16 cellular contexts compared by ENCODE assay signal in the genomic region with DNA sequence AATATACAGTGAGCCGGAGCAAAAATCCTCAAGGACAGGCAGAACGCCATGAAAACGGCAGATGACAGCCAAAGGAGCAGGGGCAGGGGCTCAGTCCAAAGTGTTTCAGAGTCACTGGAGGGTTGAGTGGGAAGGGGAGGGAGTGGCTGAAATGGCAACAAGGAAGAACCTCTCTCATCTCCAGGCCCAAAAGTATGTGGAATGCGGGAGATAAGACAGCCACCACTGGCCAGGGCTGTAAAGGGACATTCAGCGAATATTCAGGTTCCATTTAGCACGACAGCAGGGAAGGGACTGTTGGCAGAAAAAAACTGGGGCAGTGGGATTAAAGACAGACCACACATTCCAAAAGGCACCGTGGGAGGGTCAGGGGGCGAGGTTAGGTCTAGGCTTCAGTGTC.
"Had no signal": no experiment of that assay in that cellular context is flagged by ENCODE, and none has a peak within 500 bp of the region (broad histone marks: within the 10 kb centered on the region; RNA-seq: fewer than 3 reads in every experiment).

No MANE protein-coding gene starts in this region.

- H3K9me3 Mint-ChIP-seq: activated naive CD4-positive, alpha-beta T cell treated with anti-CD3 and anti-CD28 coated beads, Interleukin-2, amount 50 U/mL, for 24 hours; activated T-cell treated with anti-CD3 and anti-CD28 coated beads, Interleukin-2, amount 50 U/mL, for 24 hours; immature natural killer cell; naive thymus-derived CD4-positive, alpha-beta T cell had no signal

- H3K36me3 Mint-ChIP-seq: activated naive CD4-positive, alpha-beta T cell treated with anti-CD3 and anti-CD28 coated beads, Interleukin-2, amount 50 U/mL, for 24 hours; immature natural killer cell; naive thymus-derived CD4-positive, alpha-beta T cell had no signal

- H3K36me3 ChIP-seq: gastrocnemius medialis, lower lobe of right lung, upper lobe of left lung had no signal

- H3K27me3 Mint-ChIP-seq: activated naive CD4-positive, alpha-beta T cell treated with anti-CD3 and anti-CD28 coated beads, Interleukin-2, amount 50 U/mL, for 24 hours; activated T-cell treated with anti-CD3 and anti-CD28 coated beads, Interleukin-2, amount 50 U/mL, for 24 hours had no signal

- ATAC-seq: body of pancreas; gastrocnemius medialis; lower lobe of right lung; naive thymus-derived CD4-positive, alpha-beta T cell; psoas muscle; sciatic nerve had no signal

- H3K4me3 Mint-ChIP-seq: activated naive CD4-positive, alpha-beta T cell treated with anti-CD3 and anti-CD28 coated beads, Interleukin-2, amount 50 U/mL, for 24 hours; activated T-cell treated with anti-CD3 and anti-CD28 coated beads, Interleukin-2, amount 50 U/mL, for 24 hours; immature natural killer cell; naive thymus-derived CD4-positive, alpha-beta T cell had no signal

- H3K27me3 ChIP-seq: body of pancreas, gastrocnemius medialis, upper lobe of left lung had no signal

- H3K4me3 ChIP-seq: body of pancreas, gastrocnemius medialis, lower lobe of right lung, psoas muscle, upper lobe of left lung had no signal

- DNase-seq: activated CD4-positive, alpha-beta T cell treated with anti-CD3 and anti-CD28 coated beads, Interleukin-2, amount 50 U/mL, for 1 hour; activated effector memory CD4-positive, alpha-beta T cell treated with Interleukin-2 at 50 U/mL for 16 hours; activated T-cell treated with anti-CD3 and anti-CD28 coated beads, Interleukin-2, amount 50 U/mL, for 24 hours; body of pancreas; gastrocnemius medialis; immature natural killer cell; left cardiac atrium; lower lobe of right lung; naive thymus-derived CD4-positive, alpha-beta T cell; nucleus accumbens; psoas muscle; stimulated activated CD4-positive, alpha-beta T cell treated with anti-CD3 and anti-CD28 coated beads, Interleukin-2, amount 100 ng/mL, for 24 hours; stimulated activated naive CD4-positive, alpha-beta T cell; upper lobe of left lung had no signal

- H3K9me3 ChIP-seq: body of pancreas, gastrocnemius medialis, lower lobe of right lung, psoas muscle, upper lobe of left lung had no signal

- H3K4me1 ChIP-seq: gastrocnemius medialis, lower lobe of right lung, psoas muscle had no signal

- H3K27ac Mint-ChIP-seq: activated naive CD4-positive, alpha-beta T cell treated with anti-CD3 and anti-CD28 coated beads, Interleukin-2, amount 50 U/mL, for 24 hours; activated T-cell treated with anti-CD3 and anti-CD28 coated beads, Interleukin-2, amount 50 U/mL, for 24 hours had no signal

- H3K27ac ChIP-seq: body of pancreas, gastrocnemius medialis, lower lobe of right lung, psoas muscle, upper lobe of left lung had no signal
